8 cellular contexts compared by ENCODE assay signal in genomic region chr1:44631333-44631646, GRCh38. TPM values are rescaled to one million over a fixed set of nuclear protein-coding genes. Genes with fewer than 3 reads are reported as not detected.
DNase-seq lines count a peak whose midpoint lies in the region; ATAC-seq and TF ChIP-seq lines count a peak whose summit lies in the region.

No MANE protein-coding gene starts in this region.

- H3K4me3 ChIP-seq in heart right ventricle: peak overlapping the region; percentile 65 to 90 (median 86)
- peak overlapping the region; percentile 60 to 69 for H3K4me3 ChIP-seq in gastroesophageal sphincter
- H3K4me3 ChIP-seq in smooth muscle cell: peak overlapping the region; percentile 60

- no peaks in the 10 kb centered on the region for H3K9me3 ChIP-seq in heart right ventricle
- H3K9me3 ChIP-seq in gastroesophageal sphincter: no peaks in the 10 kb centered on the region
- no peaks in the 10 kb centered on the region for H3K9me3 ChIP-seq in smooth muscle cell (replicated peaks; ENCODE audit: low read depth)

- peak overlapping the region; percentile 92 for H3K4me2 ChIP-seq in smooth muscle cell

- peak overlapping the region; percentile 97 to 99 for H3K27ac Mint-ChIP-seq in T-cell

- H3K4me1 Mint-ChIP-seq in T-cell: peaks cover 42 to 50% (median 49%) of the 10 kb centered on the region in 3 donors

- intact Hi-C loops in heart right ventricle (cut with DNase I): loop anchor here in 1 of 10 donors (5.0 to 10.0 kb wide), 2 partner anchors 41 to 416 kb away; partner anchors contain the start of genes ARMH1, DMAP1 and TMEM53
- intact Hi-C loops in Right ventricle myocardium superior (cut with DNase I): no loop called here

- no peaks in the 10 kb centered on the region for H3K9me3 Mint-ChIP-seq in T-cell

- H3K36me3 ChIP-seq in heart right ventricle (peaks cover 0 to 34% (median 12%) of the 10 kb centered on the region in 9 donors), gastroesophageal sphincter (peaks cover 0 to 25% of the 10 kb centered on the region in 2 donors), smooth muscle cell (ENCODE audit: low read depth) (no peaks in the 10 kb centered on the region)

- H3K4me1 ChIP-seq in heart right ventricle (peaks cover 0 to 46% (median 28%) of the 10 kb centered on the region in 9 donors), gastroesophageal sphincter (peaks cover 0 to 46% (median 12%) of the 10 kb centered on the region in 3 donors), smooth muscle cell (ENCODE audit: low read depth) (peaks cover 16% of the 10 kb centered on the region)

- H3K27me3 Mint-ChIP-seq in T-cell: no peaks in the 10 kb centered on the region

- POLR2A ChIA-PET in T-cell (lab: Charles Lee): interaction anchor here in 1 of 2 donors (0.6 kb wide), 1 partner anchor 843 kb away, joined by 5 read pairs; no protein-coding TSS in a partner anchor

- CTCF ChIA-PET in T-cell (lab: Charles Lee): interaction anchor here (0.6 to 2.5 kb wide), 6 partner anchors 16 to 392 kb away, joined by 3 to 10 read pairs (median 5); partner anchors contain the start of genes ARMH1 (in 1 of the 2) and TMEM53 (in 1 of the 2)

- peaks cover 21% of the 10 kb centered on the region for H3K36me3 Mint-ChIP-seq in T-cell

- H3K27me3 ChIP-seq in heart right ventricle: no peaks in the 10 kb centered on the region
- H3K27me3 ChIP-seq in gastroesophageal sphincter: no peaks in the 10 kb centered on the region
- H3K27me3 ChIP-seq in smooth muscle cell (ENCODE audit: low read depth): no peaks in the 10 kb centered on the region

- WGBS in heart right ventricle, 2 donors: 10 to 12% methylated on average over 8 of the region's 8 CpGs
- WGBS in gastroesophageal sphincter (ENCODE audit: low coverage in 1 of 2), 2 donors: 35% methylated on average over 2 of the region's 8 CpGs; no CpG with 5 or more reads in 1 of the 2 donors
- WGBS in smooth muscle cell (ENCODE audit: low lambda C conversion rate): 20% methylated on average over 8 of the region's 8 CpGs

- DNase-seq in heart right ventricle: no peak
- no peak for DNase-seq in Right ventricle myocardium superior
- DNase-seq in T-cell: peak in 1 of 34 experiments; percentile 11
- no peak for DNase-seq in smooth muscle cell (lab: John Stamatoyannopoulos, UW; ENCODE audit: unreplicated experiment)
- no peak for DNase-seq in MV-4-11 (lab: John Stamatoyannopoulos, UW)
- no peak for DNase-seq in cerebellar cortex (ENCODE audit: low spot score)

- TF ChIP-seq EP300 in gastroesophageal sphincter (IDR thresholded peaks at IDR 0.05): no peak

- TF ChIP-seq CTCF in heart right ventricle (IDR thresholded peaks at IDR 0.05): no peak
- TF ChIP-seq CTCF in gastroesophageal sphincter (IDR thresholded peaks at IDR 0.05): no peak
- no peak for TF ChIP-seq CTCF in smooth muscle cell (IDR thresholded peaks at IDR 0.05; ENCODE audit: borderline replicate concordance, insufficient read depth, poor library complexity, severe bottlenecking)

- no peak for TF ChIP-seq POLR2A in gastroesophageal sphincter (IDR thresholded peaks at IDR 0.05)

- H3K4me3 Mint-ChIP-seq in T-cell: peak overlapping the region; percentile 89 to 90 (median 90)

- peaks cover 7% of the 10 kb centered on the region for H4K20me1 ChIP-seq in smooth muscle cell (ENCODE audit: low read depth)

- ATAC-seq in heart right ventricle (peak in 3 of 8 donors; percentile 34 to 51 (median 35)), Right ventricle myocardium superior (ENCODE audit: poor library complexity) (no peak), T-cell (replicated peaks in 1 of 4) (peak; percentile 8 to 23 (median 11)), gastroesophageal sphincter (no peak), GM18867 (IDR thresholded peaks at IDR 0.05; ENCODE audit: unreplicated experiment) (no peak)

- peaks cover 17% of the 10 kb centered on the region for H3K79me2 ChIP-seq in smooth muscle cell (ENCODE audit: low read depth)

- peak overlapping the region; percentile 98 for H2AFZ ChIP-seq in smooth muscle cell (ENCODE audit: low read depth)

- peak overlapping the region; percentile 91 to 99 (median 97) for H3K27ac ChIP-seq in heart right ventricle
- H3K27ac ChIP-seq in gastroesophageal sphincter: peak overlapping the region; percentile 87 to 96 (median 92)
- peak overlapping the region; percentile 74 for H3K27ac ChIP-seq in smooth muscle cell (ENCODE audit: low read depth)

- peak overlapping the region; percentile 82 for H3K9ac ChIP-seq in smooth muscle cell (ENCODE audit: low read depth)

- H3F3A ChIP-seq in smooth muscle cell (ENCODE audit: low read depth): no peaks in the 10 kb centered on the region

RNA-seq across cellular contexts. Expression of gene TMEM53, which starts 43.0 kb away (rescaled TPM):
- total RNA-seq in heart right ventricle: 10 to 100 TPM in 8 of 10 donors, 1 to 10 TPM in 2; 6.6 to 18.6 (median 12.2) TPM
- polyA plus RNA-seq in heart right ventricle: 10 to 100 TPM in 1 of 2 donors, 1 to 10 TPM in 1; 8.7 to 21.0 TPM
- 8.1 TPM for total RNA-seq in Right ventricle myocardium superior
- total RNA-seq in T-cell: 1 to 10 TPM; 1.1 to 2.8 (median 2.2) TPM
- 1 to 10 TPM; 3.9 to 8.3 (median 4.7) TPM for total RNA-seq in gastroesophageal sphincter
- total RNA-seq in smooth muscle cell: 8.1 and 8.6 TPM in 2 replicates
- 13.0 and 15.5 TPM in 2 replicates for polyA plus RNA-seq in smooth muscle cell

RNA-seq across cellular contexts. Expression of gene ARMH1, which starts 43.2 kb away (rescaled TPM):
- total RNA-seq in heart right ventricle: 1 to 10 TPM in 3 of 10 donors, under 1 TPM in 2, not detected in 5; 0.62 to 3.3 (median 1.1) TPM
- 1 to 10 TPM; 1.6 to 2.5 TPM for polyA plus RNA-seq in heart right ventricle
- total RNA-seq in Right ventricle myocardium superior: 0.83 TPM
- total RNA-seq in T-cell: 100 to 1,000 TPM in 1 of 5 donors, 10 to 100 TPM in 4; 49.5 to 102 (median 89.7) TPM
- 1 to 10 TPM in 2 of 4 donors, under 1 TPM in 2; 0.66 to 3.0 (median 1.3) TPM for total RNA-seq in gastroesophageal sphincter
- total RNA-seq in smooth muscle cell: 1.5 and 4.8 TPM in 2 replicates
- 8.3 and 10.1 TPM in 2 replicates for polyA plus RNA-seq in smooth muscle cell

Comparison
In these comparisons a context has a peak if more than half of its experiments do, and no peak if none do; other contexts are left out.
1. ATAC-seq: peak in T-cell (4 of 4); none in Right ventricle myocardium superior (single experiment), gastroesophageal sphincter (single experiment) and GM18867 (single experiment).
2. Peak in every context shown above with its lines, with median percentiles within 50 percentile points of each other: H3K27ac ChIP-seq and H3K4me3 ChIP-seq.